ENCODE assay signal across 8 cellular contexts in the genomic region with DNA sequence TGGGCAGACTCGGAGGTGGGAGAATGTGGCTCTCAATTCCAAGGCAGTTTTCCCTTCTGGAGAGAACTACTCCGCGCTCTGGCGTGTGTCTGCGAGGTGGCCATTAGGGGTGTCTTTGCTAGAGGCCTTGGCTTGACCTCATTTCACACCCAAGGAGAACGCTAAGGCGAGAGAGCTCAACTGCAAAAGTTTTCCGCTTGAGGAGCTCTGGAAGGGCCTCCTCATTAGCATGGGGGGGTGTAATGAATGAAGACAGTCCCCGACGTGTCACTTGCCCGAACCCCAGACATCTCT. TPM values are rescaled to one million over a fixed set of nuclear protein-coding genes. Genes with fewer than 3 reads are reported as not detected.
DNase-seq lines count a peak whose midpoint lies in the region; ATAC-seq and TF ChIP-seq lines count a peak whose summit lies in the region.

No MANE protein-coding gene starts in this region.

- no peak for TF ChIP-seq POLR2A in heart left ventricle (IDR thresholded peaks at IDR 0.05)

- H3K4me1 Mint-ChIP-seq in activated T-helper 1 cell treated with anti-CD3 and anti-CD28 coated beads, Interleukin-12 subunit alpha, Interleukin-12 subunit beta, Interleukin-2, Interleukin-4 antibody, amounts not matched to agents 30 ng/mL and 10 ng/mL and 1 ng/mL, durations not matched to agents 14 hours and 24 hours and 36 hours (ENCODE audit: low read depth): peaks cover 35% of the 10 kb centered on the region

- DNase-seq in BE2C: no peak
- no peak for DNase-seq in activated T-helper 1 cell treated with anti-CD3 and anti-CD28 coated beads, Interleukin-12 subunit alpha, Interleukin-12 subunit beta, Interleukin-2, Interleukin-4 antibody, amounts not matched to agents 30 ng/mL and 10 ng/mL and 1 ng/mL, durations not matched to agents 14 hours and 24 hours and 36 hours (ENCODE audit: low spot score)
- no peak for DNase-seq in heart left ventricle
- no peak for DNase-seq in skeletal muscle cell (ENCODE audit: low read depth)
- no peak for DNase-seq in cerebellar nuclear complex (lab: John Stamatoyannopoulos, UW)
- DNase-seq in stimulated activated CD4-positive, alpha-beta T cell treated with anti-CD3 and anti-CD28 coated beads, Interleukin-15, amount 100 ng/mL, for 24 hours: no peak

- ATAC-seq in GM19023 (IDR thresholded peaks at IDR 0.05; ENCODE audit: unreplicated experiment) (peak; percentile 18), HG03175 (IDR thresholded peaks at IDR 0.05; ENCODE audit: unreplicated experiment) (peak; percentile 30), heart left ventricle (peak in 3 of 4 donors; percentile 0 to 1 (median 1))

- H3K9me3 Mint-ChIP-seq in activated T-helper 1 cell treated with anti-CD3 and anti-CD28 coated beads, Interleukin-12 subunit alpha, Interleukin-12 subunit beta, Interleukin-2, Interleukin-4 antibody, amounts not matched to agents 30 ng/mL and 10 ng/mL and 1 ng/mL, durations not matched to agents 14 hours and 24 hours and 36 hours: peaks cover 19% of the 10 kb centered on the region

- intact Hi-C loops in activated T-helper 1 cell treated with anti-CD3 and anti-CD28 coated beads, Interleukin-12 subunit alpha, Interleukin-12 subunit beta, Interleukin-2, Interleukin-4 antibody, amounts not matched to agents 30 ng/mL and 10 ng/mL and 1 ng/mL, durations not matched to agents 14 hours and 24 hours and 36 hours (cut with micrococcal nuclease): loop anchor here (2.0 to 10.0 kb wide), 4 partner anchors 425 to 675 kb away; a partner anchor contains a TSS
- intact Hi-C loops in heart left ventricle (cut with DNase I): loop anchor here in 9 of 10 donors (5.0 to 10.0 kb wide), 11 partner anchors 115 to 405 kb away; a partner anchor contains a TSS

- H3K9me3 ChIP-seq in BE2C (no peaks in the 10 kb centered on the region), heart left ventricle (peaks cover 0 to 18% (median 8%) of the 10 kb centered on the region in 12 donors)

- H3K36me3 Mint-ChIP-seq in activated T-helper 1 cell treated with anti-CD3 and anti-CD28 coated beads, Interleukin-12 subunit alpha, Interleukin-12 subunit beta, Interleukin-2, Interleukin-4 antibody, amounts not matched to agents 30 ng/mL and 10 ng/mL and 1 ng/mL, durations not matched to agents 14 hours and 24 hours and 36 hours (ENCODE audit: low read depth): peaks cover 41% of the 10 kb centered on the region

- 0% methylated on average over 4 to 11 of the region's 11 CpGs for WGBS in heart left ventricle, 4 donors

- H3K27me3 ChIP-seq in BE2C (no peaks in the 10 kb centered on the region), heart left ventricle (no peaks in the 10 kb centered on the region)

- H3K27ac ChIP-seq in heart left ventricle: peak overlapping the region; percentile 63 to 97 (median 92)

- H3K36me3 ChIP-seq in BE2C (no peaks in the 10 kb centered on the region; the same call in 1 of the 2 replicates), heart left ventricle (no peaks in the 10 kb centered on the region)

- H3K4me3 ChIP-seq in BE2C (ENCODE audit: low read depth, low read length) (peak overlapping the region; percentile 99), heart left ventricle (peak overlapping the region; percentile 41 to 92 (median 74)), skeletal muscle cell (ENCODE audit: low read depth, low read length) (peak overlapping the region; percentile 77)

- H3K4me1 ChIP-seq in BE2C (no peaks in the 10 kb centered on the region; the same call in 1 of the 2 replicates), heart left ventricle (peaks cover 0 to 45% (median 29%) of the 10 kb centered on the region in 12 donors)

- H3K4me3 Mint-ChIP-seq in activated T-helper 1 cell treated with anti-CD3 and anti-CD28 coated beads, Interleukin-12 subunit alpha, Interleukin-12 subunit beta, Interleukin-2, Interleukin-4 antibody, amounts not matched to agents 30 ng/mL and 10 ng/mL and 1 ng/mL, durations not matched to agents 14 hours and 24 hours and 36 hours: peak overlapping the region; percentile 94

- peaks cover 2% of the 10 kb centered on the region for H3K27me3 Mint-ChIP-seq in activated T-helper 1 cell treated with anti-CD3 and anti-CD28 coated beads, Interleukin-12 subunit alpha, Interleukin-12 subunit beta, Interleukin-2, Interleukin-4 antibody, amounts not matched to agents 30 ng/mL and 10 ng/mL and 1 ng/mL, durations not matched to agents 14 hours and 24 hours and 36 hours (ENCODE audit: insufficient read depth)

- H3K27ac Mint-ChIP-seq in activated T-helper 1 cell treated with anti-CD3 and anti-CD28 coated beads, Interleukin-12 subunit alpha, Interleukin-12 subunit beta, Interleukin-2, Interleukin-4 antibody, amounts not matched to agents 30 ng/mL and 10 ng/mL and 1 ng/mL, durations not matched to agents 14 hours and 24 hours and 36 hours: peak overlapping the region; percentile 100

- TF ChIP-seq CTCF in BE2C (IDR thresholded peaks at IDR 0.05; ENCODE audit: low read depth, low read length): no peak
- no peak for TF ChIP-seq CTCF in heart left ventricle (IDR thresholded peaks at IDR 0.05)

RNA-seq across cellular contexts. Expression of a gene that starts 0.7 kb away (rescaled TPM):
- polyA plus RNA-seq in BE2C (2012; ENCODE audit: insufficient read depth, insufficient read length, low read depth): 21.7 TPM
- total RNA-seq in activated T-helper 1 cell treated with anti-CD3 and anti-CD28 coated beads, Interleukin-12 subunit alpha, Interleukin-12 subunit beta, Interleukin-2, Interleukin-4 antibody, amounts not matched to agents 30 ng/mL and 10 ng/mL and 1 ng/mL, durations not matched to agents 14 hours and 24 hours and 36 hours: 455 and 472 TPM in 2 replicates
- total RNA-seq in heart left ventricle: 10 to 100 TPM; 29.7 to 84.3 (median 38.0) TPM
- polyA plus RNA-seq in heart left ventricle: 10 to 100 TPM; 21.9 to 27.7 TPM
